Comparison of ENCODE assay signal across 9 cellular contexts in genomic region chr11:102920118-102920684, GRCh38. TPM values are rescaled to one million over a fixed set of nuclear protein-coding genes. Genes with fewer than 3 reads are reported as not detected.
DNase-seq lines count a peak whose midpoint lies in the region; ATAC-seq and TF ChIP-seq lines count a peak whose summit lies in the region.
"Had no signal": no experiment of that assay in that cellular context is flagged by ENCODE, and none has a peak within 500 bp of the region (broad histone marks: within the 10 kb centered on the region; RNA-seq: fewer than 3 reads in every experiment).

No MANE protein-coding gene starts in this region.

- H3K27ac Mint-ChIP-seq in naive B cell, result peak overlapping the region in 3 of 6 donors; percentile 8 to 14 (median 13)

- H3K9ac ChIP-seq in IMR-90 (ENCODE audit: low read depth, low read length), result no peak overlapping the region

- no peaks in the 10 kb centered on the region for H4K20me1 ChIP-seq in IMR-90 (ENCODE audit: insufficient read depth, low read length)

- no peak overlapping the region for H3K18ac ChIP-seq in IMR-90 (ENCODE audit: low read depth, low read length)

- H3K56ac ChIP-seq in IMR-90 (ENCODE audit: extremely low read depth, insufficient read depth, low read length), result no peak overlapping the region

- no peak overlapping the region for H3K27ac ChIP-seq in IMR-90 (ENCODE audit: insufficient read depth, low read length)
- no peak overlapping the region for H3K27ac ChIP-seq in uterus
- no peak overlapping the region for H3K27ac ChIP-seq in breast epithelium

- in situ Hi-C loops in IMR-90 (cut with MboI; ENCODE audit: low sequenced_read_pairs), result no loop called here

- H2BK20ac ChIP-seq in IMR-90 (ENCODE audit: low read depth, low read length), result no peak overlapping the region

- peaks cover 5 to 28% (median 12%) of the 10 kb centered on the region in 3 donors for H3K27me3 Mint-ChIP-seq in naive B cell

- no peak overlapping the region for H4K91ac ChIP-seq in IMR-90 (ENCODE audit: insufficient read depth, low read depth, low read length)

- CTCF ChIA-PET in IMR-90 (lab: Yijun Ruan, JAX), result interaction anchor here (0.6 to 1.1 kb wide), 3 partner anchors 18 to 87 kb away, joined by 3 read pairs; no protein-coding TSS in a partner anchor

- no peak for DNase-seq in IMR-90
- DNase-seq in naive B cell, result peak; percentile 33
- DNase-seq in globus pallidus (ENCODE audit: low spot score), result no peak
- DNase-seq in uterus, result no peak
- DNase-seq in breast epithelium (ENCODE audit: low spot score in 2 of 2), result no peak
- DNase-seq: adrenal gland had no signal

- no peak for TF ChIP-seq CTCF in IMR-90 (conservative IDR thresholded peaks at IDR 0.05; ENCODE audit: low read depth, low read length)
- no peak for TF ChIP-seq CTCF in uterus (IDR thresholded peaks at IDR 0.05)
- no peak for TF ChIP-seq CTCF in breast epithelium (IDR thresholded peaks at IDR 0.05)

- no peak overlapping the region for H2BK15ac ChIP-seq in IMR-90 (ENCODE audit: low read depth, low read length)

- no TSS peak for BruUV-seq in IMR-90 (replicated peaks; lab: Mats Ljungman, UMichigan)

- H3K27me3 ChIP-seq in IMR-90 (ENCODE audit: control insufficient read depth, insufficient read depth, low read length) (peaks cover 2% of the 10 kb centered on the region; the same call in 1 of the 2 replicates), uterus (no peaks in the 10 kb centered on the region), breast epithelium (no peaks in the 10 kb centered on the region)
- H3K27me3 ChIP-seq: adrenal gland had no signal

- dilution Hi-C loops in IMR-90 (cut with HindIII; ENCODE audit: low sequenced_read_pairs, unreplicated experiment), result no loop called here

- H3K4me1 Mint-ChIP-seq in naive B cell, result peaks cover 8 to 24% (median 11%) of the 10 kb centered on the region in 3 donors

- no peaks in the 10 kb centered on the region for H3K9me1 ChIP-seq in IMR-90 (ENCODE audit: insufficient read depth, low read length)

- no peak for TF ChIP-seq POLR2A in IMR-90 (IDR thresholded peaks at IDR 0.05; ENCODE audit: low read depth, low read length)
- no peak for TF ChIP-seq POLR2A in uterus (IDR thresholded peaks at IDR 0.05)
- no peak for TF ChIP-seq POLR2A in breast epithelium (IDR thresholded peaks at IDR 0.05)

- POLR2A ChIA-PET in IMR-90 (lab: Charles Lee; ENCODE audit: unreplicated experiment), result no interaction called here

- H2AK9ac ChIP-seq in IMR-90 (replicated peaks; ENCODE audit: low read depth, low read length, poor library complexity), result no peak overlapping the region

- no peaks in the 10 kb centered on the region for H3K36me3 Mint-ChIP-seq in naive B cell

- H3K4me1 ChIP-seq in IMR-90 (ENCODE audit: control insufficient read depth, insufficient read depth, low read length) (no peaks in the 10 kb centered on the region), uterus (no peaks in the 10 kb centered on the region), breast epithelium (no peaks in the 10 kb centered on the region)

- H4K5ac ChIP-seq in IMR-90 (ENCODE audit: low read depth, low read length), result no peak overlapping the region

- H2BK120ac ChIP-seq in IMR-90 (ENCODE audit: low read depth, low read length), result no peak overlapping the region

- H2AFZ ChIP-seq in IMR-90 (replicated peaks; ENCODE audit: low read length, poor library complexity), result peak overlapping the region; percentile 44

- no peak overlapping the region for H3K23ac ChIP-seq in IMR-90 (ENCODE audit: low read depth, low read length)

- intact Hi-C loops in IMR-90 (cut with micrococcal nuclease) (no loop called here), uterus (cut with DNase I; ENCODE audit: low total_unique reads) (no loop called here), breast epithelium (cut with DNase I; ENCODE audit: low total_unique reads) (no loop called here)

- no peak overlapping the region for H3K4ac ChIP-seq in IMR-90 (ENCODE audit: low read depth, low read length)

- H2BK5ac ChIP-seq in IMR-90 (ENCODE audit: low read depth, low read length, poor library complexity, severe bottlenecking), result no peak overlapping the region

- no peaks in the 10 kb centered on the region for H3K79me1 ChIP-seq in IMR-90 (ENCODE audit: low read depth in 1 of 2, low read length in 2 of 2)

- peak overlapping the region in 7 of 8 donors; percentile 6 to 74 (median 32) for H3K4me3 Mint-ChIP-seq in naive B cell

- peak; percentile 87 for ATAC-seq in GM19035 (IDR thresholded peaks at IDR 0.05; ENCODE audit: unreplicated experiment)
- peak; percentile 85 for ATAC-seq in HG02610 (IDR thresholded peaks at IDR 0.05; ENCODE audit: unreplicated experiment)
- ATAC-seq in IMR-90 (ENCODE audit: low read depth), result no peak
- peak; percentile 89 to 92 for ATAC-seq in naive B cell (ENCODE audit: low read depth in 2 of 2)

- peaks cover 0 to 2% (median 0%) of the 10 kb centered on the region in 7 donors for H3K9me3 Mint-ChIP-seq in naive B cell

- H3K4me2 ChIP-seq in IMR-90 (ENCODE audit: low read depth, low read length), result no peak overlapping the region

- 86% methylated on average over 2 of the region's 13 CpGs; no CpG with 5 or more reads in 1 of the 2 experiments for WGBS in IMR-90 (ENCODE audit: extremely low coverage in 2 of 2, insufficient read length in 1 of 2), 2 experiments

- H3K9me3 ChIP-seq in IMR-90 (ENCODE audit: control insufficient read depth, insufficient read depth, low read length), result no peaks in the 10 kb centered on the region
- no peaks in the 10 kb centered on the region for H3K9me3 ChIP-seq in uterus
- no peaks in the 10 kb centered on the region for H3K9me3 ChIP-seq in breast epithelium
- H3K9me3 ChIP-seq: adrenal gland had no signal

- H3K14ac ChIP-seq in IMR-90 (replicated peaks; ENCODE audit: low read depth, low read length), result no peak overlapping the region

- H4K8ac ChIP-seq in IMR-90 (ENCODE audit: low read depth in 2 of 2, low read length in 2 of 2), result no peak overlapping the region

- TF ChIP-seq RAD21 in IMR-90 (IDR thresholded peaks at IDR 0.05; ENCODE audit: low read length), result no peak

- no peaks in the 10 kb centered on the region for H3K36me3 ChIP-seq in IMR-90 (ENCODE audit: control insufficient read depth, insufficient read depth, low read length)
- no peaks in the 10 kb centered on the region for H3K36me3 ChIP-seq in uterus
- no peaks in the 10 kb centered on the region for H3K36me3 ChIP-seq in breast epithelium
- H3K36me3 ChIP-seq: adrenal gland had no signal

- H3K4me3 ChIP-seq in IMR-90 (ENCODE audit: insufficient read depth, low read depth, low read length) (no peak overlapping the region), uterus (no peak overlapping the region), breast epithelium (no peak overlapping the region)
- H3K4me3 ChIP-seq: adrenal gland had no signal

- H2AK5ac ChIP-seq in IMR-90 (ENCODE audit: low read depth, low read length), result no peak overlapping the region

TF ChIP-seq in IMR-90, 13 proteins besides CTCF, POLR2A, EP300 and RAD21:
- no peak for TF ChIP-seq RFX5 (IDR thresholded peaks at IDR 0.05; ENCODE audit: low read depth, low read length)

RNA-seq across cellular contexts. Expression of gene MMP13, which starts 35.3 kb away (rescaled TPM):
- total RNA-seq in IMR-90 (2012; rRNA removed) (not detected in 2 replicates), uterus (not detected), breast epithelium (not detected)
- polyA plus RNA-seq in IMR-90 (2012; rRNA removed) (not detected in 2 replicates), naive B cell (ENCODE audit: low read depth in 6 of 6) (not detected)
- not detected in 2 replicates for polyA plus RNA-seq in IMR-90 (2012; cell fraction: cytosol; rRNA removed)
- not detected in 2 replicates for polyA plus RNA-seq in IMR-90 (2012; cell fraction: nucleus; rRNA removed; ENCODE audit: low replicate concordance)
- total RNA-seq: adrenal gland had no signal
- polyA plus RNA-seq: adrenal gland, neural cell had no signal

RNA-seq across cellular contexts. Expression of gene MMP12, which starts 45.4 kb away (rescaled TPM):
- not detected in 2 replicates for total RNA-seq in IMR-90 (2012; rRNA removed)
- polyA plus RNA-seq in IMR-90 (2012; rRNA removed), result not detected in 2 replicates
- not detected in 2 replicates for polyA plus RNA-seq in IMR-90 (2012; cell fraction: cytosol; rRNA removed)
- 0.05 TPM in 1 of 2 replicates, not detected in the other for polyA plus RNA-seq in IMR-90 (2012; cell fraction: nucleus; rRNA removed; ENCODE audit: low replicate concordance)
- polyA plus RNA-seq in naive B cell (ENCODE audit: low read depth in 6 of 6), result not detected
- not detected for total RNA-seq in uterus
- 1 to 10 TPM in 1 of 3 donors, not detected in 2; 3.5 TPM for total RNA-seq in breast epithelium
- total RNA-seq: adrenal gland had no signal
- polyA plus RNA-seq: adrenal gland, neural cell had no signal
